In the genomic region with DNA sequence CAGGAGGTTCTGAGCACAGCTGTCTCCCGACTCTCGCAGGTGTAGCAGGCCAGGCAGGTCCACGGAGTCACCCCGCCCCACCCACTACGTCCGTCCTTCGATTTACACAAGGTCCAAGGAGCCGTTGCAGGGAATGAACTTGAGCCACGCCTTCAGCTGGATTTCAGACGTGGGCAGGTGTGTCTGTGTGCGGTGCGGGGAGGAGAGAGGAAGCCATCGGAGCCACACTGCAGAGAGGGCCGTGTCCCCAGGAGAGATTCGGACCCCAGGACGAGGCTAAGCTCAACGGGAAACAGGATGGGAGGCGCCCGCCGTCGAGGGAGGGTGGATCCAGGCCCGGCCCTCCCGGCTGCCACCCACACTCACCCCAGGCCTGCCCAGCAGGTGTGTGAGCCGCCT, we compare ENCODE assay signal across 23 cellular contexts. TPM values are rescaled to one million over a fixed set of nuclear protein-coding genes. Genes with fewer than 3 reads are reported as not detected.
DNase-seq lines count a peak whose midpoint lies in the region; ATAC-seq, FAIRE-seq and TF ChIP-seq lines count a peak whose summit lies in the region.
"Had no signal": no experiment of that assay in that cellular context is flagged by ENCODE, and none has a peak within 500 bp of the region (broad histone marks: within the 10 kb centered on the region; RNA-seq: fewer than 3 reads in every experiment).

No MANE protein-coding gene starts in this region.

- H3K4me1 ChIP-seq in kidney (ENCODE audit: control insufficient read depth in 1 of 2, insufficient read depth in 1 of 2, low read depth in 1 of 2, low read length in 2 of 2) (peaks cover 0 to 13% of the 10 kb centered on the region in 2 donors), osteoblast (ENCODE audit: insufficient read depth, low read length) (peaks cover 3% of the 10 kb centered on the region), upper lobe of right lung (no peaks in the 10 kb centered on the region)

- H3K27me3 ChIP-seq in osteoblast (ENCODE audit: insufficient read depth, low read length) (peaks cover 12% of the 10 kb centered on the region), upper lobe of right lung (no peaks in the 10 kb centered on the region)

- H3K36me3 ChIP-seq in kidney (ENCODE audit: control insufficient read depth in 1 of 2, insufficient read depth in 2 of 2, low read length in 2 of 2) (peaks cover 0 to 2% of the 10 kb centered on the region in 2 donors), osteoblast (ENCODE audit: insufficient read depth, low read length) (no peaks in the 10 kb centered on the region), upper lobe of right lung (no peaks in the 10 kb centered on the region)
- H3K36me3 ChIP-seq: thoracic aorta had no signal

- intact Hi-C loops in kidney (cut with DNase I) (no loop called here), upper lobe of right lung (cut with DNase I) (no loop called here)

- peak overlapping the region in 1 of 2 donors; percentile 34 for H3K9ac ChIP-seq in kidney (ENCODE audit: low read length in 2 of 2)
- H3K9ac ChIP-seq: KMS-11 had no signal

- H2AFZ ChIP-seq in osteoblast (ENCODE audit: low read length): peak overlapping the region; percentile 75

- H3K4me3 ChIP-seq in kidney (ENCODE audit: low read length in 2 of 2) (no peak overlapping the region), osteoblast (ENCODE audit: insufficient read depth, low read length) (no peak overlapping the region), upper lobe of right lung (no peak overlapping the region)
- H3K4me3 ChIP-seq: skin epidermis, thoracic aorta had no signal

- H3K27ac ChIP-seq in kidney (ENCODE audit: low read depth in 2 of 2, low read length in 2 of 2) (peak overlapping the region; percentile 76 to 83), osteoblast (ENCODE audit: low read depth, low read length) (peak overlapping the region; percentile 20), upper lobe of right lung (peak overlapping the region; percentile 24)
- H3K27ac ChIP-seq: KMS-11, thoracic aorta had no signal

- H3K4me2 ChIP-seq in osteoblast (ENCODE audit: insufficient read depth, low read length): peak overlapping the region; percentile 55
- H3K4me2 ChIP-seq: KMS-11 had no signal

- no peak for TF ChIP-seq CTCF in kidney (IDR thresholded peaks at IDR 0.05; ENCODE audit: borderline replicate concordance, extremely low read depth, insufficient read depth)
- no peak for TF ChIP-seq CTCF in osteoblast (IDR thresholded peaks at IDR 0.05; ENCODE audit: extremely low read depth, low read depth, low read length)
- no peak for TF ChIP-seq CTCF in upper lobe of right lung (IDR thresholded peaks at IDR 0.05)

- no peak for FAIRE-seq in kidney (lab: Jason Lieb, UNC)
- FAIRE-seq: astrocyte, colon, endothelial cell of umbilical vein had no signal

- H3K9me3 ChIP-seq in kidney (ENCODE audit: control insufficient read depth in 1 of 2, low read length in 2 of 2) (no peaks in the 10 kb centered on the region), osteoblast (ENCODE audit: low read depth, low read length) (no peaks in the 10 kb centered on the region), upper lobe of right lung (no peaks in the 10 kb centered on the region)
- H3K9me3 ChIP-seq: thoracic aorta had no signal

- ATAC-seq in esophagus mucosa: peak; percentile 85
- peak; percentile 47 for ATAC-seq in upper lobe of right lung
- ATAC-seq in HG02970 (IDR thresholded peaks at IDR 0.05; ENCODE audit: low FRiP score, unreplicated experiment): no peak
- ATAC-seq: activated CD4-positive, alpha-beta T cell treated with anti-CD3 and anti-CD28 coated beads for 36 hours; PC-3; SK-N-SH treated with all-trans-retinoic acid at 6 μM for 48 hours had no signal

- no peaks in the 10 kb centered on the region for H3K79me2 ChIP-seq in osteoblast (ENCODE audit: insufficient read depth, low read length)

- H4K20me1 ChIP-seq in osteoblast (ENCODE audit: insufficient read depth, low read length): no peaks in the 10 kb centered on the region

- DNase-seq in kidney: peak; percentile 73
- no peak for DNase-seq in osteoblast (ENCODE audit: insufficient read length, low spot score, missing footprints)
- no peak for DNase-seq in upper lobe of right lung
- no peak for DNase-seq in NCI-H187 treated with DMSO at 0.1 percent for 48 hours (lab: John Stamatoyannopoulos, UW)
- no peak for DNase-seq in DMS153 (lab: John Stamatoyannopoulos, UW)
- DNase-seq in stimulated activated CD4-positive, alpha-beta T cell treated with anti-CD3 and anti-CD28 coated beads, Interleukin-2, amount 100 ng/mL, for 24 hours: no peak
- DNase-seq: activated CD4-positive, alpha-beta T cell treated with anti-CD3 and anti-CD28 coated beads for 36 hours; activated CD8-positive, alpha-beta memory T cell treated with anti-CD3 and anti-CD28 coated beads, Interleukin-2, amount 50 U/mL, for 48 hours; DMS 273 treated with DMSO at 0.1 percent for 48 hours; mesenchymal stem cell; NCI-H1105; NCI-H748 treated with DMSO at 0.1 percent for 48 hours; occipital lobe had no signal

RNA-seq across cellular contexts. Expression of a gene that starts 50.3 kb away (rescaled TPM):
- total RNA-seq in esophagus mucosa (10.0 TPM), kidney (55.9 TPM), osteoblast (2.9 and 3.2 TPM in 2 replicates), upper lobe of right lung (33.3 TPM)
- 18.1 TPM for polyA plus RNA-seq in kidney (ENCODE audit: insufficient read depth, low read depth, low replicate concordance)

Comparison
In these comparisons a context has a peak if more than half of its experiments do, and no peak if none do; other contexts are left out.
1. H3K27ac ChIP-seq: peak in every context shown above with its lines; median percentile 80 in kidney; 24 in upper lobe of right lung; 20 in osteoblast.